1 cellular context compared by ENCODE assay signal in the genomic region with DNA sequence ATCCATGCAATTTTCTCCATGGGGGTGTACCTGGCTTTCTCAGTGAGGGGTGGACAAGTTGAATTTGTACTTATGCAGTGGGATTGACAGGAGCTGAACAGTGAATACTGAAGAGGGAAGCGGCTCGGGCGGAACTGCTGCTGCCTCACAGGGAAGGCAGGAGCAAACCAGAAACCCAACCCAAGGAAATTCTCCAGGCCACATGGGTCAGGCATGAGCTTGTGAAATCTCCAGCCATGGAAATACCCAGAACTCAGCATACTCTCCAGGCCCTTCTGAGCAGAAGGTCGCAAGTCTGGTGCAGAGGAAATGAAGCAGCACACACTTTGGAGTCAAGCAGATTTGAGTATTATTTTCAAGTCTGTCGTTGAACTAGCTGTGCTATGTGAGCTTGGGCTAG.
TF ChIP-seq lines count a peak whose summit lies in the region.

No MANE protein-coding gene starts in this region.

TF ChIP-seq in endothelial cell of umbilical vein, 7 proteins besides CTCF, POLR2A, EP300 and RAD21 (continued from another document):
- no peak for TF ChIP-seq MAX (IDR thresholded peaks at IDR 0.05; ENCODE audit: insufficient read depth, insufficient read length)
